In the genomic region with DNA sequence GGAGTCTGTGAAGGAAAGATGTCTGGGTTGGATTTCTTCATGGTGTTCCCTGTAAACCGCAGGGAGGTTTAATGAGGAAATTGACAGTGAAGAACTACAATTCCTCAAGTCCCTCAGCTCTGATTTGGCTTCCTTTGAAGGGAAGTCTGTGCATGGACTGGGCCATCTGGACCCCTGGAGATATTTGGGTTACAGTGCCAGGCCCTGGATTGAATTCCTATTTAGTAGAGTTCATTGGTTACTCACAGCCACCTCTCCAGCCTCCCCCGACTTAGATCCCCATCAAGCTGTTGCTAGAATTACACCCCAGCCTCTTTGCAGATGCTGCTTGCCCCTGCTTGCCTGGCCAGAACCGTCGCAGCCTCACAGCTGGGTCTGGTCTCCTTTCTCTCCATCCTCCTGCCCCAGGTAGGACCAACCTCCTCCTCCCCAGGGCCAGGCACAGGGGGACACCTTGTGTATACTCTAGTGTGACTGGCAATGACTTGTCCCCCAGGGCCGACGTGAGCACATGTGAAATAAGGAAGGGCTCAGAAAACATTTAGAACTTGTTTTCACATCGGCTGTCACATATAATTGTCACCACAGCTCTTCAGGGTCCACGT, we compare ENCODE assay signal across 8 cellular contexts.
A peak's percentile ranks its signal among the peaks of the same experiment; 100 is the strongest.
DNase-seq lines count a peak whose midpoint lies in the region; ATAC-seq, FAIRE-seq and TF ChIP-seq lines count a peak whose summit lies in the region.
"Not testable (repeated sequence)": the region's sequence is repeated elsewhere in the genome, so short reads cannot be mapped to it uniquely, and the experiment has no call there.

No MANE protein-coding gene starts in this region.

- not testable (repeated sequence) for H3K4me1 Mint-ChIP-seq in activated CD4-positive, alpha-beta T cell treated with anti-CD3 and anti-CD28 coated beads, Interleukin-2, amount 10 ng/mL, durations not matched to agents 24 days and 14 days
- peaks cover 27% of the 10 kb centered on the region for H3K4me1 Mint-ChIP-seq in neural crest cell

- intact Hi-C loops in activated CD4-positive, alpha-beta T cell treated with anti-CD3 and anti-CD28 coated beads, Interleukin-2, amount 10 ng/mL, durations not matched to agents 24 days and 14 days (cut with micrococcal nuclease); lower lobe of right lung (cut with DNase I): not testable (repeated sequence)
- intact Hi-C loops in posterior vena cava (cut with DNase I): loop anchor here in 1 of 2 donors (5.0 kb wide), 1 partner anchor 798 kb away; no protein-coding TSS in a partner anchor

- DNase-seq in G401 (ENCODE audit: low spot score): peak; percentile 62
- peak; percentile 22 for DNase-seq in NCI-H1694 treated with DMSO at 0.1 percent for 48 hours (lab: John Stamatoyannopoulos, UW)
- not testable (repeated sequence) for DNase-seq in activated CD4-positive, alpha-beta T cell treated with anti-CD3 and anti-CD28 coated beads, Interleukin-2, amount 10 ng/mL, durations not matched to agents 24 days and 14 days; neural crest cell (ENCODE audit: low read depth, low spot score); urothelium cell line (ENCODE audit: low spot score)
- DNase-seq in cerebellum (ENCODE audit: low spot score): peak; percentile 38
- DNase-seq in lower lobe of right lung: peak; percentile 35
- DNase-seq in posterior vena cava (ENCODE audit: low spot score): peak; percentile 54

- peak overlapping the region; percentile 3 for H3K27ac Mint-ChIP-seq in activated CD4-positive, alpha-beta T cell treated with anti-CD3 and anti-CD28 coated beads, Interleukin-2, amount 10 ng/mL, durations not matched to agents 24 days and 14 days
- H3K27ac Mint-ChIP-seq in neural crest cell (ENCODE audit: unreplicated experiment): peak overlapping the region; percentile 69

- not testable (repeated sequence) for H3K27ac ChIP-seq in lower lobe of right lung

- not testable (repeated sequence) for TF ChIP-seq CTCF in lower lobe of right lung (IDR thresholded peaks at IDR 0.05); neural crest cell (conservative IDR thresholded peaks at IDR 0.05)

- H3K36me3 ChIP-seq in lower lobe of right lung: not testable (repeated sequence)

- H3K27me3 ChIP-seq in lower lobe of right lung (ENCODE audit: low read depth): peaks cover 15% of the 10 kb centered on the region

- not testable (repeated sequence) for H3K36me3 Mint-ChIP-seq in activated CD4-positive, alpha-beta T cell treated with anti-CD3 and anti-CD28 coated beads, Interleukin-2, amount 10 ng/mL, durations not matched to agents 24 days and 14 days (ENCODE audit: low read depth); neural crest cell (ENCODE audit: low read depth)

- not testable (repeated sequence) for H3K9me3 ChIP-seq in lower lobe of right lung

- in situ Hi-C loops in G401 (cut with HindIII; ENCODE audit: low sequenced_read_pairs): not testable (repeated sequence)

- H3K4me3 ChIP-seq in lower lobe of right lung: not testable (repeated sequence)

- ATAC-seq in lower lobe of right lung: not testable (repeated sequence)

- peak; percentile 9 for FAIRE-seq in urothelium cell line (lab: Jason Lieb, UNC)

- H3K9me3 Mint-ChIP-seq in activated CD4-positive, alpha-beta T cell treated with anti-CD3 and anti-CD28 coated beads, Interleukin-2, amount 10 ng/mL, durations not matched to agents 24 days and 14 days; neural crest cell: not testable (repeated sequence)

- not testable (repeated sequence) for H3K4me1 ChIP-seq in lower lobe of right lung

- not testable (repeated sequence) for H3K27me3 Mint-ChIP-seq in activated CD4-positive, alpha-beta T cell treated with anti-CD3 and anti-CD28 coated beads, Interleukin-2, amount 10 ng/mL, durations not matched to agents 24 days and 14 days
- peaks cover 15% of the 10 kb centered on the region for H3K27me3 Mint-ChIP-seq in neural crest cell (ENCODE audit: low read depth)

- not testable (repeated sequence) for H3K4me3 Mint-ChIP-seq in activated CD4-positive, alpha-beta T cell treated with anti-CD3 and anti-CD28 coated beads, Interleukin-2, amount 10 ng/mL, durations not matched to agents 24 days and 14 days
- H3K4me3 Mint-ChIP-seq in neural crest cell: peak overlapping the region; percentile 45
